In genomic region chr14:75123991-75124390, GRCh38 we compare ENCODE assay signal across 1 cellular context.
TF ChIP-seq lines count a peak whose summit lies in the region.

No MANE protein-coding gene starts in this region.

TF ChIP-seq in K562, 482 proteins besides CTCF, POLR2A, EP300 and RAD21 (continued from another document and continues in another):
- TF ChIP-seq ZNF592 (IDR thresholded peaks at IDR 0.05), result no peak
- no peak for TF ChIP-seq BRD9 (IDR thresholded peaks at IDR 0.05; ENCODE audit: low read depth, partially characterized antibody)
- peak; percentile 51 for TF ChIP-seq SMARCA4 (IDR thresholded peaks at IDR 0.05)
- no peak for TF ChIP-seq KLF10 (CRISPR knock-in tag; IDR thresholded peaks at IDR 0.05)
- TF ChIP-seq ARID1B (IDR thresholded peaks at IDR 0.05), result peak; percentile 44
- peak; percentile 46; the same call in 1 of the 2 replicates for TF ChIP-seq JUN (IDR thresholded peaks at IDR 0.05; ENCODE audit: borderline replicate concordance, low read depth, low read length)
- no peak for TF ChIP-seq JUN (CRISPR knock-in tag; IDR thresholded peaks at IDR 0.05; ENCODE audit: borderline replicate concordance)
- TF ChIP-seq CREM (IDR thresholded peaks at IDR 0.05; ENCODE audit: low read depth), result peak; percentile 24; the same call in 1 of the 2 replicates
- TF ChIP-seq SMARCE1 (IDR thresholded peaks at IDR 0.05), result no peak
- TF ChIP-seq ZNF561 (CRISPR knock-in tag; conservative IDR thresholded peaks at IDR 0.05), result no peak
- no peak for TF ChIP-seq NR0B1 (IDR thresholded peaks at IDR 0.05; ENCODE audit: partially characterized antibody)
- no peak for TF ChIP-seq HNRNPLL (IDR thresholded peaks at IDR 0.05; ENCODE audit: low read depth, low read length, poor library complexity, severe bottlenecking)
- peak; percentile 82 for TF ChIP-seq ATF3 (IDR thresholded peaks at IDR 0.05)
- no peak for TF ChIP-seq ATF3 (CRISPR knock-in tag; conservative IDR thresholded peaks at IDR 0.05)
- no peak for TF ChIP-seq TCF7 (IDR thresholded peaks at IDR 0.05; ENCODE audit: borderline replicate concordance)
- no peak for TF ChIP-seq BRF1 (IDR thresholded peaks at IDR 0.05; ENCODE audit: borderline replicate concordance, extremely low read depth, insufficient read length)
- TF ChIP-seq ZSCAN29 (IDR thresholded peaks at IDR 0.05), result no peak
- TF ChIP-seq HOXB6 (CRISPR knock-in tag; IDR thresholded peaks at IDR 0.05; ENCODE audit: borderline replicate concordance), result no peak
- no peak for TF ChIP-seq ATF1 (CRISPR knock-in tag; IDR thresholded peaks at IDR 0.05)
- TF ChIP-seq ATF1 (tag; IDR thresholded peaks at IDR 0.05), result 0 out of 2 replicates have a peak, but pooled peaks have one; percentile 21
- TF ChIP-seq ZNF324 (CRISPR knock-in tag; IDR thresholded peaks at IDR 0.05), result no peak
- no peak for TF ChIP-seq NCOR1 (IDR thresholded peaks at IDR 0.05)
- no peak for TF ChIP-seq NUFIP1 (IDR thresholded peaks at IDR 0.05; ENCODE audit: partially characterized antibody)
- no peak for TF ChIP-seq FOXJ2 (tag; IDR thresholded peaks at IDR 0.05)
- TF ChIP-seq ZBTB5 (IDR thresholded peaks at IDR 0.05), result no peak
- no peak for TF ChIP-seq POLR2B (IDR thresholded peaks at IDR 0.05; ENCODE audit: low read depth, partially characterized antibody)
- TF ChIP-seq GATAD2A (IDR thresholded peaks at IDR 0.05), result no peak
- TF ChIP-seq ZNF24 (IDR thresholded peaks at IDR 0.05), result 0 out of 2 replicates have a peak, but pooled peaks have one; percentile 38
- no peak for TF ChIP-seq ETV1 (tag; conservative IDR thresholded peaks at IDR 0.05; ENCODE audit: low read depth)
- TF ChIP-seq ELF2 (CRISPR knock-in tag; IDR thresholded peaks at IDR 0.05), result no peak
- TF ChIP-seq SAP30 (IDR thresholded peaks at IDR 0.05; ENCODE audit: borderline replicate concordance, insufficient read depth, low read depth, low read length, poor library complexity, severe bottlenecking), result no peak
- TF ChIP-seq ATF7 (IDR thresholded peaks at IDR 0.05), result peak; percentile 14; the same call in 1 of the 2 replicates
- TF ChIP-seq TEAD1 (CRISPR knock-in tag; IDR thresholded peaks at IDR 0.05), result no peak
- no peak for TF ChIP-seq HMGN3 (IDR thresholded peaks at IDR 0.05; ENCODE audit: borderline replicate concordance, extremely low read depth, insufficient read length, low read depth, low read length)
- peak; percentile 12 for TF ChIP-seq MEIS2 (IDR thresholded peaks at IDR 0.05; ENCODE audit: partially characterized antibody)
- TF ChIP-seq KLF1 (tag; IDR thresholded peaks at IDR 0.05), result no peak
- TF ChIP-seq ELF4 (CRISPR knock-in tag; IDR thresholded peaks at IDR 0.05), result no peak
- TF ChIP-seq NCOA2 (IDR thresholded peaks at IDR 0.05; ENCODE audit: partially characterized antibody in 2 of 2), result no peak
- TF ChIP-seq XRCC5 (IDR thresholded peaks at IDR 0.05; ENCODE audit: low read depth, low read length), result no peak
- no peak for TF ChIP-seq AFF4 (CRISPR knock-in tag; IDR thresholded peaks at IDR 0.05)
- no peak for TF ChIP-seq GABPB2 (CRISPR knock-in tag; conservative IDR thresholded peaks at IDR 0.05)
- TF ChIP-seq ARID2 (IDR thresholded peaks at IDR 0.05), result no peak
- TF ChIP-seq BCL6 (CRISPR knock-in tag; IDR thresholded peaks at IDR 0.05), result no peak
- TF ChIP-seq NRF1 (conservative IDR thresholded peaks at IDR 0.05 in 1 of 2, IDR thresholded peaks at IDR 0.05 in 1 of 2), result no peak
- no peak for TF ChIP-seq ZNF408 (CRISPR knock-in tag; IDR thresholded peaks at IDR 0.05; ENCODE audit: low read depth)
- TF ChIP-seq STAT5A (IDR thresholded peaks at IDR 0.05; ENCODE audit: borderline replicate concordance, low read length), result no peak
- no peak for TF ChIP-seq ZNF318 (IDR thresholded peaks at IDR 0.05; ENCODE audit: borderline replicate concordance in 1 of 2, low read depth in 1 of 2)
- TF ChIP-seq CBX8 (IDR thresholded peaks at IDR 0.05; ENCODE audit: borderline replicate concordance, extremely low read depth, low read depth, low read length, poor library complexity, severe bottlenecking), result no peak
